12 cellular contexts compared by ENCODE assay signal in genomic region chr2:113116100-113116958, GRCh38. TPM values are rescaled to one million over a fixed set of nuclear protein-coding genes. Genes with fewer than 3 reads are reported as not detected.
DNase-seq lines count a peak whose midpoint lies in the region; ATAC-seq and TF ChIP-seq lines count a peak whose summit lies in the region.
"Had no signal": no experiment of that assay in that cellular context is flagged by ENCODE, and none has a peak within 500 bp of the region (broad histone marks: within the 10 kb centered on the region; RNA-seq: fewer than 3 reads in every experiment).

No MANE protein-coding gene starts in this region.

- WGBS in SK-N-SH (ENCODE audit: low lambda C conversion rate) = 26% methylated on average over 7 of the region's 10 CpGs

- ATAC-seq in GM19438 (IDR thresholded peaks at IDR 0.05; ENCODE audit: low read depth, unreplicated experiment) (peak; percentile 69), HG02642 (IDR thresholded peaks at IDR 0.05; ENCODE audit: poor library complexity, unreplicated experiment) (no peak)

- TF ChIP-seq CTCF in OCI-LY7 (conservative IDR thresholded peaks at IDR 0.05; ENCODE audit: low read length) (no peak), SK-N-SH (IDR thresholded peaks at IDR 0.05) (no peak)

- H3K36me3 ChIP-seq in BLaER1 (no peaks in the 10 kb centered on the region), OCI-LY7 (ENCODE audit: insufficient read depth, low read length) (no peaks in the 10 kb centered on the region), SK-N-SH (replicated peaks in 1 of 2; ENCODE audit: control insufficient read depth in 1 of 2, insufficient read depth in 2 of 2, low read length in 1 of 2) (no peaks in the 10 kb centered on the region)

- no TSS peak for BruUV-seq in OCI-LY7 (replicated peaks; lab: Mats Ljungman, UMichigan)

- TF ChIP-seq POLR2A in erythroblast (IDR thresholded peaks at IDR 0.05; ENCODE audit: low read length) = no peak

- H3K9ac ChIP-seq in BLaER1 (no peak overlapping the region), SK-N-SH (no peak overlapping the region)

- no peaks in the 10 kb centered on the region for H3K9me2 ChIP-seq in OCI-LY7 (ENCODE audit: insufficient read depth, low read length)
- no peaks in the 10 kb centered on the region for H3K9me2 ChIP-seq in SK-N-SH

- H3K27ac ChIP-seq in BLaER1 = no peak overlapping the region
- H3K27ac ChIP-seq in OCI-LY7 (ENCODE audit: low read depth, low read length, poor library complexity, severe bottlenecking) = no peak overlapping the region
- no peak overlapping the region for H3K27ac ChIP-seq in SK-N-SH (ENCODE audit: low read depth in 2 of 2, low read length in 1 of 2)

- no peak for TF ChIP-seq RAD21 in SK-N-SH (IDR thresholded peaks at IDR 0.05; ENCODE audit: low read length)

- H4K20me1 ChIP-seq in BLaER1 = no peaks in the 10 kb centered on the region
- no peaks in the 10 kb centered on the region for H4K20me1 ChIP-seq in OCI-LY7 (ENCODE audit: insufficient read depth, low read length)
- no peaks in the 10 kb centered on the region for H4K20me1 ChIP-seq in SK-N-SH (ENCODE audit: insufficient read depth)

- intact Hi-C loops in OCI-LY7 (cut with micrococcal nuclease; ENCODE audit: unreplicated experiment) = no loop called here

- TF ChIP-seq EP300 in SK-N-SH (IDR thresholded peaks at IDR 0.05; ENCODE audit: borderline replicate concordance in 1 of 2, low read depth in 1 of 2, low read length in 1 of 2) = no peak

- POLR2A ChIA-PET in OCI-LY7 (lab: Charles Lee) = no interaction called here
- POLR2A ChIA-PET in SK-N-SH (lab: Yijun Ruan, JAX) = no interaction called here

- H3K79me2 ChIP-seq in OCI-LY7 (ENCODE audit: insufficient read depth, low read depth, low read length) = no peaks in the 10 kb centered on the region
- no peaks in the 10 kb centered on the region for H3K79me2 ChIP-seq in SK-N-SH (ENCODE audit: insufficient read depth)

- no peaks in the 10 kb centered on the region for H3F3A ChIP-seq in SK-N-SH (replicated peaks; ENCODE audit: insufficient read depth)

- H3K4me1 ChIP-seq in BLaER1 (peaks cover 22% of the 10 kb centered on the region), OCI-LY7 (ENCODE audit: insufficient read depth, low read length, poor library complexity, severe bottlenecking) (peaks cover 5% of the 10 kb centered on the region), SK-N-SH (ENCODE audit: control insufficient read depth in 1 of 2, insufficient read depth in 2 of 2, low read depth in 1 of 2, low read length in 1 of 2) (no peaks in the 10 kb centered on the region; a peak in 1 of 4 replicates)

- H3K4me3 ChIP-seq in BLaER1 = no peak overlapping the region
- H3K4me3 ChIP-seq in OCI-LY7 (ENCODE audit: low read depth, low read length, poor library complexity, severe bottlenecking) = no peak overlapping the region
- H3K4me3 ChIP-seq in SK-N-SH (ENCODE audit: low read depth in 2 of 2, low read length in 1 of 2) = no peak overlapping the region

- H3K4me2 ChIP-seq in BLaER1 (peak overlapping the region; percentile 71), OCI-LY7 (ENCODE audit: low read length) (peak overlapping the region; percentile 1; the same call in 1 of the 2 replicates), SK-N-SH (no peak overlapping the region)

- no peak for DNase-seq in OCI-LY7 (ENCODE audit: low spot score)
- DNase-seq in erythroblast (lab: John Stamatoyannopoulos, UW) = peak; percentile 25 to 37
- DNase-seq in pons (ENCODE audit: low spot score) = no peak
- DNase-seq in SK-N-SH = no peak
- DNase-seq in NCI-H446 treated with DMSO at 0.1 percent for 48 hours (lab: John Stamatoyannopoulos, UW) = no peak
- DNase-seq: COR-L47, NCI-H2081 treated with DMSO at 0.1 percent for 48 hours, T1000 had no signal

- H3K27me3 ChIP-seq in BLaER1 = no peaks in the 10 kb centered on the region
- H3K27me3 ChIP-seq in SK-N-SH (ENCODE audit: insufficient read depth) = no peaks in the 10 kb centered on the region; the same call in 1 of the 2 replicates

- H3K9me3 ChIP-seq in BLaER1 (no peaks in the 10 kb centered on the region), OCI-LY7 (ENCODE audit: low read length) (no peaks in the 10 kb centered on the region), SK-N-SH (no peaks in the 10 kb centered on the region)

- CTCF ChIA-PET in OCI-LY7 (lab: Charles Lee; ENCODE audit: unreplicated experiment) = no interaction called here
- CTCF ChIA-PET in SK-N-SH (lab: Yijun Ruan, JAX) = interaction anchor here (2.1 kb wide), 1 partner anchor 21 kb away, joined by 8 read pairs; no protein-coding TSS in a partner anchor

- H2AFZ ChIP-seq in OCI-LY7 (ENCODE audit: low read length) (no peak overlapping the region), SK-N-SH (ENCODE audit: low read depth) (no peak overlapping the region)

TF ChIP-seq in SK-N-SH, 30 proteins besides CTCF, POLR2A, EP300 and RAD21:
- TF ChIP-seq SIN3A (IDR thresholded peaks at IDR 0.05; ENCODE audit: borderline replicate concordance, low read depth, low read length) (no peak), MEF2A (IDR thresholded peaks at IDR 0.05; ENCODE audit: borderline replicate concordance, low read depth) (no peak), SMC3 (IDR thresholded peaks at IDR 0.05; ENCODE audit: low read depth, low read length) (no peak), FOXM1 (IDR thresholded peaks at IDR 0.05; ENCODE audit: low read depth) (no peak), EZH2phosphoT487 (IDR thresholded peaks at IDR 0.05; ENCODE audit: borderline replicate concordance, low read depth) (no peak), REST (IDR thresholded peaks at IDR 0.05; ENCODE audit: low read depth, low read length) (no peak), MAX (IDR thresholded peaks at IDR 0.05; ENCODE audit: low read depth) (no peak), MXI1 (IDR thresholded peaks at IDR 0.05; ENCODE audit: low read depth, low read length) (no peak), RFX5 (IDR thresholded peaks at IDR 0.05; ENCODE audit: low read length) (no peak), IRF3 (IDR thresholded peaks at IDR 0.05; ENCODE audit: low read depth, low read length) (no peak), ELF1 (IDR thresholded peaks at IDR 0.05) (no peak), POLR2AphosphoS5 (IDR thresholded peaks at IDR 0.05; ENCODE audit: low read depth, low read length) (no peak), JUND (IDR thresholded peaks at IDR 0.05) (no peak)

RNA-seq across cellular contexts. Expression of gene IL1RN, which starts 11.1 kb away (rescaled TPM):
- total RNA-seq in OCI-LY7 (2014; rRNA removed; shearing (Covaris generic)) = not detected in 2 replicates
- total RNA-seq in OCI-LY7 (2022) = not detected in 2 replicates
- not detected in 2 replicates for polyA plus RNA-seq in SK-N-SH (2012; rRNA removed)
- not detected in 2 replicates for polyA plus RNA-seq in SK-N-SH (2012; cell fraction: cytosol; rRNA removed)
- polyA plus RNA-seq in SK-N-SH (2012; cell fraction: nucleus; rRNA removed) = not detected in 2 replicates
- polyA plus RNA-seq: neural cell had no signal

RNA-seq across cellular contexts. Expression of gene IL1F10, which starts 48.6 kb away (rescaled TPM):
- not detected in 2 replicates for total RNA-seq in OCI-LY7 (2014; rRNA removed; shearing (Covaris generic))
- total RNA-seq in OCI-LY7 (2022) = not detected in 2 replicates
- polyA plus RNA-seq in SK-N-SH (2012; rRNA removed) = not detected in 2 replicates
- polyA plus RNA-seq in SK-N-SH (2012; cell fraction: cytosol; rRNA removed) = not detected in 2 replicates
- polyA plus RNA-seq in SK-N-SH (2012; cell fraction: nucleus; rRNA removed) = not detected in 2 replicates
- polyA plus RNA-seq: neural cell had no signal

RNA-seq across cellular contexts. Expression of gene IL36RN, which starts 57.3 kb away (rescaled TPM):
- not detected in 2 replicates for total RNA-seq in OCI-LY7 (2014; rRNA removed; shearing (Covaris generic))
- not detected in 2 replicates for total RNA-seq in OCI-LY7 (2022)
- not detected in 2 replicates for polyA plus RNA-seq in SK-N-SH (2012; rRNA removed)
- not detected in 2 replicates for polyA plus RNA-seq in SK-N-SH (2012; cell fraction: cytosol; rRNA removed)
- not detected in 2 replicates for polyA plus RNA-seq in SK-N-SH (2012; cell fraction: nucleus; rRNA removed)
- polyA plus RNA-seq: neural cell had no signal

RNA-seq across cellular contexts. Expression of gene PSD4, which starts 57.4 kb away (rescaled TPM):
- 78.2 and 99.6 TPM in 2 replicates for total RNA-seq in OCI-LY7 (2014; rRNA removed; shearing (Covaris generic))
- 100 and 111 TPM in 2 replicates for total RNA-seq in OCI-LY7 (2022)
- 0.31 and 0.35 TPM in 2 replicates for polyA plus RNA-seq in SK-N-SH (2012; rRNA removed)
- polyA plus RNA-seq in SK-N-SH (2012; cell fraction: cytosol; rRNA removed) = 0.14 and 0.24 TPM in 2 replicates
- 0.31 and 0.43 TPM in 2 replicates for polyA plus RNA-seq in SK-N-SH (2012; cell fraction: nucleus; rRNA removed)

Comparison
In these comparisons a context has a peak if more than half of its experiments do, and no peak if none do; other contexts are left out.
1. DNase-seq: peak in erythroblast (2 of 2); none in OCI-LY7 (single experiment), pons (single experiment), SK-N-SH (single experiment) and NCI-H446 treated with DMSO at 0.1 percent for 48 hours (single experiment).